8 cellular contexts compared by ENCODE assay signal in genomic region chr11:65274734-65275682, GRCh38. TPM values are rescaled to one million over a fixed set of nuclear protein-coding genes. Genes with fewer than 3 reads are reported as not detected.
DNase-seq lines count a peak whose midpoint lies in the region; ATAC-seq and TF ChIP-seq lines count a peak whose summit lies in the region.

No MANE protein-coding gene starts in this region.

- H3K4me1 ChIP-seq in colonic mucosa (no peaks in the 10 kb centered on the region), stomach (peaks cover 19 to 50% (median 40%) of the 10 kb centered on the region in 4 donors)

- POLR2A ChIA-PET in RWPE1 (lab: Yijun Ruan, JAX; ENCODE audit: low non-redundant PET), result interaction anchor here (0.6 to 1.3 kb wide), 3 partner anchors 12 to 85 kb away, joined by 3 to 7 read pairs (median 3); partner anchors contain the start of gene DPF2

- peak overlapping the region in 1 of 2 donors; percentile 29 for H3K9ac ChIP-seq in colonic mucosa (ENCODE audit: low read depth in 2 of 2, low read length in 2 of 2)

- whole genome bisulfite sequencing in stomach, 5 donors, result 19 to 27% (median 23%) methylated on average over 6 of the region's 6 CpGs

- DNase-seq in NCI-H524 (lab: John Stamatoyannopoulos, UW) (peak; percentile 45 to 66), NCI-H524 treated with DMSO at 0.1 percent for 48 hours (lab: John Stamatoyannopoulos, UW) (no peak), HT1080 (ENCODE audit: low read depth) (peak; percentile 92), RWPE1 (ENCODE audit: low spot score) (peak; percentile 67), colonic mucosa (peak; percentile 88), stomach (peak; percentile 75)

- peaks cover 4% of the 10 kb centered on the region for H3K36me3 ChIP-seq in colonic mucosa
- H3K36me3 ChIP-seq in stomach, result peaks cover 0 to 26% (median 20%) of the 10 kb centered on the region in 4 donors

- H3K4me3 ChIP-seq in colonic mucosa (no peak overlapping the region), stomach (no peak overlapping the region)

- H3K27me3 ChIP-seq in colonic mucosa (no peaks in the 10 kb centered on the region), layer of hippocampus (ENCODE audit: control insufficient read depth, insufficient read depth, low read length) (no peaks in the 10 kb centered on the region), stomach (no peaks in the 10 kb centered on the region)

- intact Hi-C loops in colonic mucosa (cut with DNase I), result loop anchor here (2.0 kb wide), 1 partner anchor 42 kb away; no protein-coding TSS in a partner anchor
- intact Hi-C loops in stomach (cut with DNase I; ENCODE audit: low total_unique reads), result no loop called here

- no peak for TF ChIP-seq POLR2A in stomach (IDR thresholded peaks at IDR 0.05)

- TF ChIP-seq CTCF in RWPE1 (conservative IDR thresholded peaks at IDR 0.05; ENCODE audit: low read depth) (peak; percentile 77), colonic mucosa (IDR thresholded peaks at IDR 0.05) (peak; percentile 61), stomach (IDR thresholded peaks at IDR 0.05) (peak in 5 of 7 experiments; percentile 62 to 91 (median 71))

- H3K27ac ChIP-seq in RWPE1 (peak overlapping the region; percentile 60), colonic mucosa (peak overlapping the region; percentile 64), layer of hippocampus (ENCODE audit: low read depth, low read length) (peak overlapping the region; percentile 49), stomach (peak overlapping the region; percentile 55 to 79 (median 72))

- CTCF ChIA-PET in RWPE1 (lab: Yijun Ruan, JAX), result interaction anchor here (0.6 to 2.6 kb wide), 19 partner anchors 9 to 738 kb away, joined by 3 to 41 read pairs (median 5); partner anchors contain the start of genes CDC42EP2 and POLA2

- ATAC-seq in GM19467 (IDR thresholded peaks at IDR 0.05; ENCODE audit: unreplicated experiment), result no peak

- no peak for TF ChIP-seq EP300 in stomach (IDR thresholded peaks at IDR 0.05)

- no peaks in the 10 kb centered on the region for H3K9me3 ChIP-seq in colonic mucosa
- no peaks in the 10 kb centered on the region for H3K9me3 ChIP-seq in stomach

RNA-seq across cellular contexts. Expression of gene POLA2, which starts 13.2 kb away (rescaled TPM):
- 21.4 and 24.2 TPM in 2 replicates for total RNA-seq in HT1080 (2014; rRNA removed; shearing (Covaris generic))
- polyA plus RNA-seq in HT1080 (2015; cell fraction: cytosol; rRNA removed), result 18.3 and 18.8 TPM in 2 replicates
- 50.9 and 60.8 TPM in 2 replicates for polyA plus RNA-seq in HT1080 (2015; cell fraction: nucleus; rRNA removed)
- total RNA-seq in colonic mucosa (10 to 100 TPM in 1 of 2 donors, 1 to 10 TPM in 1; 5.9 to 28.0 TPM), stomach (10 to 100 TPM in 2 of 5 donors, 1 to 10 TPM in 3; 1.7 to 17.0 (median 5.5) TPM)
- polyA plus RNA-seq in stomach, result 10 to 100 TPM in 2 of 3 donors, 1 to 10 TPM in 1; 8.6 to 11.2 (median 10.3) TPM

RNA-seq across cellular contexts. Expression of gene CDC42EP2, which starts 39.7 kb away (rescaled TPM):
- 35.3 and 42.7 TPM in 2 replicates for total RNA-seq in HT1080 (2014; rRNA removed; shearing (Covaris generic))
- 46.6 and 55.5 TPM in 2 replicates for polyA plus RNA-seq in HT1080 (2015; cell fraction: cytosol; rRNA removed)
- 45.7 TPM in 2 replicates for polyA plus RNA-seq in HT1080 (2015; cell fraction: nucleus; rRNA removed)
- total RNA-seq in colonic mucosa (10 to 100 TPM in 1 of 2 donors, 1 to 10 TPM in 1; 7.8 to 28.3 TPM), stomach (10 to 100 TPM in 2 of 5 donors, 1 to 10 TPM in 1, under 1 TPM in 1, not detected in 1; 0.89 to 18.3 (median 8.3) TPM)
- polyA plus RNA-seq in stomach, result 10 to 100 TPM; 13.8 to 22.0 (median 18.4) TPM

RNA-seq across cellular contexts. Expression of gene DPF2, which starts 58.6 kb away (rescaled TPM):
- 43.7 and 50.8 TPM in 2 replicates for total RNA-seq in HT1080 (2014; rRNA removed; shearing (Covaris generic))
- 48.2 and 50.8 TPM in 2 replicates for polyA plus RNA-seq in HT1080 (2015; cell fraction: cytosol; rRNA removed)
- 77.3 and 95.8 TPM in 2 replicates for polyA plus RNA-seq in HT1080 (2015; cell fraction: nucleus; rRNA removed)
- total RNA-seq in colonic mucosa, result 10 to 100 TPM; 35.0 to 48.0 TPM
- total RNA-seq in stomach, result 10 to 100 TPM; 14.7 to 92.8 (median 35.1) TPM
- polyA plus RNA-seq in stomach, result 10 to 100 TPM; 14.9 to 22.6 (median 19.6) TPM
